31 cellular contexts compared by ENCODE assay signal in the genomic region with DNA sequence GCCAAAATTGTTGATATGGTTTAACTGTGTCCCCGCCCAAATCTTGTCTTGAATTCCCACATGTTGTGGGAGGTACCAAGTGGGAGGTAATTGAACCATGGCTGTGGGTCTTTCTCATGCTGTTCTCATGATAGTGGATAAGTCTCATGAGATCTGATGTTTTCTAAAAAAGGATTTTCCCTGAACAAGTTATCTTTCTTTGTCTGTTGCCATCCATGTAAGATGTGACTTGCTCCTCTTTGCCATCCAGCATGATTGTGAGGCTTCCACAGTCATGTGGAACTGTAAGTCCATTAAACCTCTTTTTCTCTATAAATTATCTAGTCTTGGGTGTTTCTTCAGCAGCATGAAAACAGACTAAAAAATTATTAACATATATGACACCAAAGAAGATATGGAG.
DNase-seq lines count a peak whose midpoint lies in the region; ATAC-seq, FAIRE-seq and TF ChIP-seq lines count a peak whose summit lies in the region.
"Had no signal": no experiment of that assay in that cellular context is flagged by ENCODE, and none has a peak within 500 bp of the region (broad histone marks: within the 10 kb centered on the region; RNA-seq: fewer than 3 reads in every experiment).

No MANE protein-coding gene starts in this region.

- DNase-seq in K562 (ENCODE audit: extremely low read depth in 1 of 4, low spot score in 3 of 4) (no peak), NCI-H1092 treated with DMSO at 0.1 percent for 48 hours (lab: John Stamatoyannopoulos, UW) (no peak)
- DNase-seq: 8988T; ACHN; AML-193; BE2C; C1 segment of cervical spinal cord; Caco-2; Calu3; CD4-positive, alpha-beta memory T cell; CD4-positive, alpha-beta T cell; CD4-positive, CD25-positive, alpha-beta regulatory T cell; CD8-positive, alpha-beta memory T cell; CD8-positive, alpha-beta T cell; COR-L47; DMS 273 treated with DMSO at 0.1 percent for 48 hours; DMS153; DMS53; DMS79; DMS79 treated with DMSO at 0.1 percent for 48 hours; DND-41; EL had no signal

- TF ChIP-seq RAD21 in K562 (CRISPR knock-in tag; conservative IDR thresholded peaks at IDR 0.05 in 1 of 2, IDR thresholded peaks at IDR 0.05 in 1 of 2) = no peak

- H3K36me3 ChIP-seq in HEK293 (ENCODE audit: control insufficient read depth in 2 of 2, insufficient read depth in 1 of 2, low read length in 2 of 2) = no peaks in the 10 kb centered on the region
- H3K36me3 ChIP-seq in K562 (ENCODE audit: control insufficient read depth, insufficient read depth, low read length) = no peaks in the 10 kb centered on the region
- H3K36me3 ChIP-seq: BE2C; BLaER1; BLaER1 treated with 17β-estradiol and CSF1 and Interleukin-3, amounts not matched to agents 10 nM and 100 nM had no signal

- no peaks in the 10 kb centered on the region for H3K27me3 ChIP-seq in K562 (ENCODE audit: control insufficient read depth in 2 of 2, insufficient read depth in 2 of 2, low read length in 2 of 2)
- H3K27me3 ChIP-seq: BE2C; BLaER1; BLaER1 treated with 17β-estradiol and CSF1 and Interleukin-3, amounts not matched to agents 10 nM and 100 nM had no signal

- BruUV-seq in K562 (replicated peaks; lab: Mats Ljungman, UMichigan) = no TSS peak

- H3K4me2 ChIP-seq in K562 (ENCODE audit: insufficient read depth, low read length) = no peak overlapping the region
- H3K4me2 ChIP-seq: A549; BLaER1; BLaER1 treated with 17β-estradiol and CSF1 and Interleukin-3, amounts not matched to agents 10 nM and 100 nM had no signal

- no peak for FAIRE-seq in K562 (lab: Jason Lieb, UNC)
- FAIRE-seq: A204.1, A549, D721Med had no signal

- H3K9me1 ChIP-seq in K562 (ENCODE audit: control insufficient read depth, insufficient read depth, low read length) = no peaks in the 10 kb centered on the region

- no peak for TF ChIP-seq EP300 in K562 (IDR thresholded peaks at IDR 0.05; ENCODE audit: low read length)

- no peak overlapping the region for H3K9ac ChIP-seq in K562 (ENCODE audit: insufficient read depth in 1 of 2, low read depth in 2 of 2, low read length in 2 of 2)
- H3K9ac ChIP-seq: BLaER1; BLaER1 treated with 17β-estradiol and CSF1 and Interleukin-3, amounts not matched to agents 10 nM and 100 nM had no signal

- no peak for ATAC-seq in K562
- ATAC-seq in GM21390 (IDR thresholded peaks at IDR 0.05; ENCODE audit: unreplicated experiment) = no peak
- ATAC-seq: A549; CD8-positive, alpha-beta T cell had no signal

- no peak overlapping the region for H3K4me3 ChIP-seq in HEK293 (ENCODE audit: low read depth, low read length)
- no peak overlapping the region for H3K4me3 ChIP-seq in K562
- H3K4me3 ChIP-seq: A549; BLaER1; BLaER1 treated with 17β-estradiol and CSF1 and Interleukin-3, amounts not matched to agents 10 nM and 100 nM had no signal

- in situ Hi-C loops in K562 (cut with MboI) = no loop called here

- no peak overlapping the region for H2AFZ ChIP-seq in K562 (ENCODE audit: low read depth, low read length)

- no peaks in the 10 kb centered on the region for H4K20me1 ChIP-seq in K562 (replicated peaks; ENCODE audit: control insufficient read depth, insufficient read depth, low read length)
- H4K20me1 ChIP-seq: BLaER1; BLaER1 treated with 17β-estradiol and CSF1 and Interleukin-3, amounts not matched to agents 10 nM and 100 nM had no signal

- no peak overlapping the region for H3K27ac ChIP-seq in HEK293 (ENCODE audit: extremely low read depth, low read depth, low read length)
- no peak overlapping the region for H3K27ac ChIP-seq in K562 (ENCODE audit: extremely low read depth, low read depth, low read length)
- H3K27ac ChIP-seq: 22Rv1; A549; BLaER1; BLaER1 treated with 17β-estradiol and CSF1 and Interleukin-3, amounts not matched to agents 10 nM and 100 nM; C4-2B had no signal

- TF ChIP-seq CTCF in HEK293 (tag by site-specific recombination; IDR thresholded peaks at IDR 0.05) (no peak), K562 (IDR thresholded peaks at IDR 0.05 in 2 of 3, conservative IDR thresholded peaks at IDR 0.05 in 1 of 3; ENCODE audit: insufficient read depth in 2 of 3, low read depth in 1 of 3, low read length in 3 of 3) (no peak)

- 0% methylated on average over 1 of the region's 1 CpG for WGBS in K562 (ENCODE audit: insufficient coverage, low coverage, missing lambda C conversion rate)

- no peaks in the 10 kb centered on the region for H3K79me2 ChIP-seq in K562 (ENCODE audit: control insufficient read depth, insufficient read depth, low read length)

- no peak for TF ChIP-seq POLR2A in K562 (conservative IDR thresholded peaks at IDR 0.05)

- CTCF ChIA-PET in HEK293 (lab: Yijun Ruan, JAX) = no interaction called here
- CTCF ChIA-PET in K562 (lab: Yijun Ruan, JAX; ENCODE audit: low intra/inter-chr PET ratio) = no interaction called here

- intact Hi-C loops in K562 (cut with micrococcal nuclease) = no loop called here

- no peaks in the 10 kb centered on the region for H3K9me3 ChIP-seq in HEK293 (ENCODE audit: control insufficient read depth, insufficient read depth, low read depth, low read length)
- no peaks in the 10 kb centered on the region; the same call in 1 of the 2 replicates for H3K9me3 ChIP-seq in K562 (replicated peaks; ENCODE audit: control insufficient read depth, insufficient read depth, low read depth, low read length)
- H3K9me3 ChIP-seq: A549, BE2C, Caco-2 had no signal

- H3K4me1 ChIP-seq in HEK293 (ENCODE audit: control insufficient read depth, insufficient read depth, low read length) (no peaks in the 10 kb centered on the region), K562 (replicated peaks in 1 of 2; ENCODE audit: control insufficient read depth in 2 of 2, insufficient read depth in 2 of 2, low read length in 2 of 2) (no peaks in the 10 kb centered on the region)
- H3K4me1 ChIP-seq: A549; BE2C; BLaER1; BLaER1 treated with 17β-estradiol and CSF1 and Interleukin-3, amounts not matched to agents 10 nM and 100 nM; Caco-2 had no signal

- POLR2A ChIA-PET in HEK293 (lab: Yijun Ruan, JAX) = no interaction called here
- POLR2A ChIA-PET in K562 (lab: Yijun Ruan, JAX) = interaction anchor here (0.6 kb wide), 1 partner anchor 16 kb away, joined by 3 read pairs; no protein-coding TSS in a partner anchor

TF ChIP-seq in HEK293, 187 proteins besides CTCF, POLR2A, EP300 and RAD21:
- peak; percentile 82 for TF ChIP-seq SETDB1 (IDR thresholded peaks at IDR 0.05; ENCODE audit: insufficient read length, low read length)
- no peak for TF ChIP-seq WT1 (tag by site-specific recombination; IDR thresholded peaks at IDR 0.05)

TF ChIP-seq in K562, 482 proteins besides CTCF, POLR2A, EP300 and RAD21:
- TF ChIP-seq PRPF4 (IDR thresholded peaks at IDR 0.05; ENCODE audit: insufficient read depth, low read depth, low read length, poor library complexity, severe bottlenecking) (no peak), ZKSCAN8 (CRISPR knock-in tag; IDR thresholded peaks at IDR 0.05) (no peak), CBX3 (IDR thresholded peaks at IDR 0.05; ENCODE audit: borderline replicate concordance in 1 of 2, low read length in 2 of 2) (peak in 1 of 2 experiments; percentile 42; a peak in 1 of 3 replicates), ZNF431 (CRISPR knock-in tag; IDR thresholded peaks at IDR 0.05) (peak; percentile 93)
